ENCODE assay signal across 22 cellular contexts in the genomic region with DNA sequence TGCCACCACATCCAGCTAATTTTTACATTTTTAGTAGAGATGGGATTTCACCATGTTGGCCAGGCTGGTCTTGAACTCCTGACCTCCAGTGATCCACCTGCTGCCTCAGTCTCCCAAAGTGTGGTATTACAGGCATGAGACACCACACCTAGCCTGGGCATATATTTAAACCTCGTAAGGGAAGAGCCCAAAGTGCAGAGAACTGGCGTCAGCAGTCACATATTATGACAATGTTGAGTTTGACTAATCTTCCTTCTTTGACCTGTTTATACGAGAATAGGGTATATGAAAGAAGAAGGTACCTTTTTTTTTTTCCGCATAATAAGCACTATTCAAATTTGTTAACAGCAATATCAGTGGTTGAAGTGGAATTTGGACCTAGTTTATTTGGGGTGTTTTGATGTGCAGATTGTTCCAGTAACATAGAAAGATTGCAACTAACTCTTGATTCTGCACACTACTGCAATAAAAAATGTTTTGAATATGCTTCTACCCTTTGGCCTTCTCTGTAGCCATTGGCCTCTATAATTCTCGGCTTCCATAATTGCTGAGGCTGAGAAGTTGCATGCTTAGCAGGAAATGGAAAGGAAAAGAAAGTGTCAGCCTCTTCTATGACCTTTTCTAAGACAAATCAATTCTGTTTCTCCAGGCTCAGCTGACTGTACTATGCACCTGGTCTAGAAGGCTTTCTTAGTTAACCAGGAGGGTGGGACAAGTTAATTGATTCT. TPM values are rescaled to one million over a fixed set of nuclear protein-coding genes. Genes with fewer than 3 reads are reported as not detected.
A peak's percentile ranks its signal among the peaks of the same experiment; 100 is the strongest.
DNase-seq lines count a peak whose midpoint lies in the region; ATAC-seq, FAIRE-seq and TF ChIP-seq lines count a peak whose summit lies in the region.
"Had no signal": no experiment of that assay in that cellular context is flagged by ENCODE, and none has a peak within 500 bp of the region (broad histone marks: within the 10 kb centered on the region; RNA-seq: fewer than 3 reads in every experiment).

No MANE protein-coding gene starts in this region.

- H3K9ac ChIP-seq in colonic mucosa (ENCODE audit: low read depth in 2 of 2, low read length in 2 of 2) (no peak overlapping the region), HepG2 (ENCODE audit: insufficient read depth, low read depth, low read length) (no peak overlapping the region), mucosa of rectum (ENCODE audit: low read depth in 1 of 2, low read length in 2 of 2) (no peak overlapping the region)

- no peak for TF ChIP-seq RAD21 in HepG2 (CRISPR knock-in tag; IDR thresholded peaks at IDR 0.05)

- POLR2A ChIA-PET in HepG2 (lab: Yijun Ruan, JAX), result no interaction called here

- ATAC-seq in HepG2 (no peak), HG02798 (IDR thresholded peaks at IDR 0.05; ENCODE audit: poor library complexity, unreplicated experiment) (no peak), GM19463 (IDR thresholded peaks at IDR 0.05; ENCODE audit: unreplicated experiment) (no peak), HG02623 (IDR thresholded peaks at IDR 0.05; ENCODE audit: unreplicated experiment) (no peak)
- ATAC-seq: GM23338 had no signal

- DNase-seq in H54 (ENCODE audit: insufficient read length, low spot score), result no peak
- DNase-seq in colonic mucosa, result no peak
- DNase-seq in HepG2 (ENCODE audit: low spot score), result no peak
- DNase-seq in hippocampal formation (lab: John Stamatoyannopoulos, UW), result no peak
- DNase-seq: 8988T; BE2C; C1 segment of cervical spinal cord; Caco-2; CD4-positive, CD25-positive, alpha-beta regulatory T cell; CD8-positive, alpha-beta memory T cell; H7; KBM-7 had no signal

- no peaks in the 10 kb centered on the region for H4K20me1 ChIP-seq in HepG2 (ENCODE audit: insufficient read depth, low read length)

- intact Hi-C loops in colonic mucosa (cut with DNase I) (no loop called here), HepG2 (cut with micrococcal nuclease; ENCODE audit: unreplicated experiment) (no loop called here)

- H3K4me1 ChIP-seq in colonic mucosa, result peaks cover 8% of the 10 kb centered on the region
- peaks cover 36% of the 10 kb centered on the region for H3K4me1 ChIP-seq in HepG2 (ENCODE audit: insufficient read depth, low read length)
- H3K4me1 ChIP-seq in mucosa of rectum (ENCODE audit: control insufficient read depth in 2 of 2, insufficient read depth in 2 of 2, low read length in 2 of 2), result no peaks in the 10 kb centered on the region
- H3K4me1 ChIP-seq: BE2C, Caco-2 had no signal

- H3K79me2 ChIP-seq in HepG2 (ENCODE audit: insufficient read depth, low read length), result no peaks in the 10 kb centered on the region

- H3K9me3 ChIP-seq in colonic mucosa, result no peaks in the 10 kb centered on the region
- H3K9me3 ChIP-seq in HepG2 (ENCODE audit: low read length), result peaks cover 16% of the 10 kb centered on the region
- no peaks in the 10 kb centered on the region for H3K9me3 ChIP-seq in mucosa of rectum (ENCODE audit: control insufficient read depth in 2 of 2, low read length in 2 of 2)
- H3K9me3 ChIP-seq: BE2C had no signal

- WGBS in HepG2 (ENCODE audit: low lambda C conversion rate), result 33% methylated on average over 5 of the region's 5 CpGs

- TF ChIP-seq EP300 in HepG2 (IDR thresholded peaks at IDR 0.05; ENCODE audit: low read depth in 2 of 2, low read length in 2 of 2), result no peak
- no peak for TF ChIP-seq EP300 in HepG2 (CRISPR knock-in tag; IDR thresholded peaks at IDR 0.05; ENCODE audit: borderline replicate concordance)

- H3K36me3 ChIP-seq in colonic mucosa (no peaks in the 10 kb centered on the region), HepG2 (replicated peaks in 1 of 2; ENCODE audit: control insufficient read depth in 1 of 2, insufficient read depth in 2 of 2, low read length in 2 of 2) (no peaks in the 10 kb centered on the region), mucosa of rectum (ENCODE audit: control insufficient read depth in 2 of 2, insufficient read depth in 2 of 2, low read length in 2 of 2) (no peaks in the 10 kb centered on the region)
- H3K36me3 ChIP-seq: BE2C had no signal

- FAIRE-seq in H54 (lab: Jason Lieb, UNC) (peak; percentile 55), HepG2 (lab: Jason Lieb, UNC) (no peak)
- FAIRE-seq: D721Med, G401.6, GM12892, GM18507, HTR-8/SVneo had no signal

- TF ChIP-seq POLR2A in H54 (IDR thresholded peaks at IDR 0.05; ENCODE audit: low read depth, low read length) (no peak), HepG2 (IDR thresholded peaks at IDR 0.05; ENCODE audit: insufficient read depth in 1 of 2, low read depth in 2 of 2, low read length in 2 of 2) (no peak)

- H2AFZ ChIP-seq in HepG2 (ENCODE audit: low read length), result no peak overlapping the region
- H2AFZ ChIP-seq: GM23338 had no signal

- in situ Hi-C loops in HepG2 (cut with HindIII; ENCODE audit: extremely low pct_ligation_motif_present, low pct_unique_long_range_greater_than_20kb), result no loop called here

- H3K4me3 ChIP-seq in colonic mucosa (no peak overlapping the region), HepG2 (replicated peaks in 1 of 3; ENCODE audit: insufficient read depth in 1 of 3, low read depth in 2 of 3, low read length in 3 of 3) (no peak overlapping the region), mucosa of rectum (ENCODE audit: low read length in 2 of 2) (no peak overlapping the region)
- H3K4me3 ChIP-seq: GM23338 had no signal

- CTCF ChIA-PET in HepG2 (lab: Yijun Ruan, JAX; ENCODE audit: low intra/inter-chr PET ratio, low total read pairs), result no interaction called here

- no TSS peak for BruUV-seq in HepG2 (replicated peaks; lab: Mats Ljungman, UMichigan)

- no peak for TF ChIP-seq CTCF in colonic mucosa (IDR thresholded peaks at IDR 0.05)
- no peak for TF ChIP-seq CTCF in HepG2 (CRISPR knock-in tag; IDR thresholded peaks at IDR 0.05)

- no peak overlapping the region for H3K4me2 ChIP-seq in HepG2 (ENCODE audit: low read depth, low read length)

- H3K27me3 ChIP-seq in colonic mucosa (no peaks in the 10 kb centered on the region), HepG2 (ENCODE audit: control insufficient read depth in 1 of 2, insufficient read depth in 2 of 2, low read length in 2 of 2) (no peaks in the 10 kb centered on the region), mucosa of rectum (ENCODE audit: control insufficient read depth in 2 of 2, insufficient read depth in 2 of 2, low read length in 2 of 2) (no peaks in the 10 kb centered on the region)
- H3K27me3 ChIP-seq: BE2C had no signal

- H3K27ac ChIP-seq in colonic mucosa (peak overlapping the region; percentile 66), HepG2 (ENCODE audit: extremely low read length, insufficient read depth, low read length) (no peak overlapping the region), mucosa of rectum (ENCODE audit: low read depth in 2 of 2, low read length in 2 of 2) (peak overlapping the region; percentile 25 to 40)

TF ChIP-seq in HepG2, 621 proteins besides CTCF, POLR2A, EP300 and RAD21:
- TF ChIP-seq CEBPB (IDR thresholded peaks at IDR 0.05; ENCODE audit: borderline replicate concordance, low read depth, low read length) (no peak), ZNF468 (CRISPR knock-in tag; IDR thresholded peaks at IDR 0.05) (no peak), MAFK (conservative IDR thresholded peaks at IDR 0.05 in 1 of 2, IDR thresholded peaks at IDR 0.05 in 1 of 2; ENCODE audit: low read length in 2 of 2) (peak in 1 of 2 experiments; percentile 31; a peak in 1 of 4 replicates), MAFF (IDR thresholded peaks at IDR 0.05; ENCODE audit: low read depth, low read length) (peak; percentile 30; the same call in 1 of the 2 replicates)

RNA-seq across cellular contexts. Expression of a gene that starts 56.0 kb away (rescaled TPM):
- 10 to 100 TPM; 19.7 to 24.0 TPM for total RNA-seq in colonic mucosa
- total RNA-seq in HepG2 (2016; rRNA removed; fragmentation: Illumina TruSeq; extraction: Trizol), result 28.0 and 53.7 TPM in 2 replicates
- total RNA-seq in HepG2 (2016; cell fraction: cytosol; rRNA removed; fragmentation: Illumina TruSeq; extraction: Trizol; ENCODE audit: low read depth), result 3.9 and 4.8 TPM in 2 replicates
- 24.9 and 55.2 TPM in 2 replicates for total RNA-seq in HepG2 (2016; cell fraction: insoluble cytoplasmic fraction; rRNA removed; fragmentation: Illumina TruSeq; extraction: Trizol)
- total RNA-seq in HepG2 (2016; cell fraction: membrane; rRNA removed; fragmentation: Illumina TruSeq; extraction: Trizol), result 7.7 and 10.4 TPM in 2 replicates
- total RNA-seq in HepG2 (2016; cell fraction: nucleus; rRNA removed; fragmentation: Illumina TruSeq; extraction: Trizol), result 52.9 and 65.7 TPM in 2 replicates
- 18.4 and 19.2 TPM in 2 replicates for polyA plus RNA-seq in HepG2 (2011; rRNA removed)
- polyA plus RNA-seq in HepG2 (2011; cell fraction: cytosol; rRNA removed), result 9.0 and 10.4 TPM in 2 replicates
- polyA plus RNA-seq in HepG2 (2011; cell fraction: nucleus; rRNA removed), result 9.9 and 11.4 TPM in 2 replicates
- polyA plus RNA-seq in HepG2 (2012), result 25.8 and 38.1 TPM in 2 replicates
- 2.4 TPM in 2 replicates for polyA plus RNA-seq in HepG2 (2016; cell fraction: cytosol; fragmentation: Illumina TruSeq; extraction: Trizol; ENCODE audit: low read depth)
- 23.4 and 25.5 TPM in 2 replicates for polyA plus RNA-seq in HepG2 (2016; cell fraction: insoluble cytoplasmic fraction; fragmentation: Illumina TruSeq; extraction: Trizol; ENCODE audit: low read depth)
- polyA plus RNA-seq in HepG2 (2016; cell fraction: membrane; fragmentation: Illumina TruSeq; extraction: Trizol; ENCODE audit: low read depth), result 4.2 and 5.6 TPM in 2 replicates
- polyA plus RNA-seq in HepG2 (2016; cell fraction: nucleus; fragmentation: Illumina TruSeq; extraction: Trizol; ENCODE audit: insufficient read depth, low read depth), result 70.3 and 77.7 TPM in 2 replicates
- 6.3 and 28.3 TPM in 2 replicates for polyA minus RNA-seq in HepG2 (2011; rRNA and poly(A)+ RNA removed; ENCODE audit: low replicate concordance)
- 16.9 and 17.9 TPM in 2 replicates for polyA minus RNA-seq in HepG2 (2011; cell fraction: cytosol; rRNA and poly(A)+ RNA removed)
- polyA minus RNA-seq in HepG2 (2011; cell fraction: nucleus; rRNA and poly(A)+ RNA removed), result 13.6 and 15.2 TPM in 2 replicates
